1 cellular context compared by ENCODE assay signal in the genomic region with DNA sequence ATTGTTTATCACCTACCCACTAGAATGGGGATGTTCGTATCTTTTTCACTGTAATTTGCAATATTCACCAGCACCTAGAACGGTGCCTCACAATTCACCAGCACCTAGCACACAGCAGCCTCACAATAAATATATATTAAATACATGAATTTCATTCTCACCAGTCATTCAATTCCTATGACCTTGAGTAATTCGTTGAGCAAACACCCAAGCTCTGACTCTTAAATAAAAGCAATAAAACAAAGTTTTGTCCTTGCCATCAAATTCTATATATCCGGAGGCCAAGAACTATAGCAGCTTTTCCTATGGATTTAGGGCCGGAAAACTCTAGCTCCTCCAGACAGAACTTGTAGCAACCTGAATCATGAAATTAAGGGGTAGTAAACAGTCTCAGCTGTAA.
TF ChIP-seq lines count a peak whose summit lies in the region.

No MANE protein-coding gene starts in this region.

TF ChIP-seq in liver, 16 proteins besides CTCF, POLR2A, EP300 and RAD21 (continued from another document):
- TF ChIP-seq, protein P1, sequence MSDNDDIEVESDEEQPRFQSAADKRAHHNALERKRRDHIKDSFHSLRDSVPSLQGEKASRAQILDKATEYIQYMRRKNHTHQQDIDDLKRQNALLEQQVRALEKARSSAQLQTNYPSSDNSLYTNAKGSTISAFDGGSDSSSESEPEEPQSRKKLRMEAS (IDR thresholded peaks at IDR 0.05): no peak
- TF ChIP-seq NR2F2 (IDR thresholded peaks at IDR 0.05): no peak
- TF ChIP-seq GABPA (IDR thresholded peaks at IDR 0.05 in 1 of 2, conservative IDR thresholded peaks at IDR 0.05 in 1 of 2): no peak
- TF ChIP-seq HNF4G (IDR thresholded peaks at IDR 0.05): no peak
- TF ChIP-seq, protein P2, sequence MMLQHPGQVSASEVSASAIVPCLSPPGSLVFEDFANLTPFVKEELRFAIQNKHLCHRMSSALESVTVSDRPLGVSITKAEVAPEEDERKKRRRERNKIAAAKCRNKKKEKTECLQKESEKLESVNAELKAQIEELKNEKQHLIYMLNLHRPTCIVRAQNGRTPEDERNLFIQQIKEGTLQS (IDR thresholded peaks at IDR 0.05): no peak
- TF ChIP-seq HNF4A (conservative IDR thresholded peaks at IDR 0.05): no peak
